ENCODE assay signal across 9 cellular contexts in the genomic region with DNA sequence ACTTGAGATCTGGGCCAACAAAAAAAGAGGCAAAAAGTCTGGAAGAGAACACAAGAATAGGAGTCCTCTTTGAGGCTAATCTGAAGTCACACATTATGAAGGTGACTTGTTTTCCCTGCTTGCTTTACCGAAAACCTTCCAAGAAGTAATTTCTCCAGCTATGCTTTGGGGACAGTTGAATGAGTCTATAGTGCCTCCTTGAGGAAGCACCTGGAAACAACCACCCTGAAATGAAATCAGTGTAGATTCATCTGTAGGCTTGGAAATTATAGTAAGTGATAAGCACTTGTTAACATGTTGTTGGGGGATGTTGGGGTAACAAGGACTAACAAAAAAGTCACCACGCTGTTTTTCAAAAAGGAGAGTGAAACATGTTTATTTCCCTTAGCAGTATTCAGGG. TPM values are rescaled to one million over a fixed set of nuclear protein-coding genes. Genes with fewer than 3 reads are reported as not detected.
DNase-seq lines count a peak whose midpoint lies in the region; ATAC-seq, FAIRE-seq and TF ChIP-seq lines count a peak whose summit lies in the region.
"Had no signal": no experiment of that assay in that cellular context is flagged by ENCODE, and none has a peak within 500 bp of the region (broad histone marks: within the 10 kb centered on the region; RNA-seq: fewer than 3 reads in every experiment).

No MANE protein-coding gene starts in this region.

- peak; percentile 64 for FAIRE-seq in GM19239 (lab: Jason Lieb, UNC)

- H3K4me3 ChIP-seq in AG04450 (ENCODE audit: low read depth, low read length): no peak overlapping the region

- 0 out of 2 replicates have a peak, but pooled peaks have one; percentile 11 for TF ChIP-seq CTCF in AG04450 (IDR thresholded peaks at IDR 0.05; ENCODE audit: low read depth, low read length)

- intact Hi-C loops in sciatic nerve (cut with DNase I): loop anchor here (10.0 kb wide), 2 partner anchors 128 to 262 kb away; no protein-coding TSS in a partner anchor

- CTCF ChIA-PET in AG04450 (lab: Charles Lee): interaction anchor here (4.8 to 5.7 kb wide), 2 partner anchors 41 to 131 kb away, joined by 36 to 98 read pairs; no protein-coding TSS in a partner anchor

- no peaks in the 10 kb centered on the region for H3K9me3 ChIP-seq in AG04450 (ENCODE audit: control insufficient read depth, insufficient read depth, low read length)

- ATAC-seq in SK-N-SH treated with all-trans-retinoic acid at 6 μM for 48 hours (peak; percentile 53), GM19455 (IDR thresholded peaks at IDR 0.05; ENCODE audit: unreplicated experiment) (no peak), GM21717 (IDR thresholded peaks at IDR 0.05; ENCODE audit: unreplicated experiment) (no peak), GM18502 (IDR thresholded peaks at IDR 0.05; ENCODE audit: poor library complexity, unreplicated experiment) (no peak), sciatic nerve (no peak)

- H3K27ac ChIP-seq in AG04450 (ENCODE audit: low read depth, low read length): no peak overlapping the region

- no peaks in the 10 kb centered on the region for H3K27me3 ChIP-seq in AG04450 (ENCODE audit: control insufficient read depth, insufficient read depth, low read length)

- no peak for DNase-seq in AG04450 (ENCODE audit: low read depth, low spot score)
- DNase-seq in GM19239 (ENCODE audit: insufficient read length, low spot score): no peak
- DNase-seq in glomerular visceral epithelial cell (ENCODE audit: extremely low spot score): peak; percentile 25
- DNase-seq in sciatic nerve (ENCODE audit: low spot score): no peak

- POLR2A ChIA-PET in AG04450 (lab: Yijun Ruan, JAX): no interaction called here

TF ChIP-seq in SK-N-SH treated with all-trans-retinoic acid at 6 μM for 48 hours, 23 proteins besides CTCF, POLR2A, EP300 and RAD21:
- TF ChIP-seq TOX (CRISPR knock-in tag; IDR thresholded peaks at IDR 0.05; ENCODE audit: borderline replicate concordance): no peak
- TF ChIP-seq, protein P1, sequence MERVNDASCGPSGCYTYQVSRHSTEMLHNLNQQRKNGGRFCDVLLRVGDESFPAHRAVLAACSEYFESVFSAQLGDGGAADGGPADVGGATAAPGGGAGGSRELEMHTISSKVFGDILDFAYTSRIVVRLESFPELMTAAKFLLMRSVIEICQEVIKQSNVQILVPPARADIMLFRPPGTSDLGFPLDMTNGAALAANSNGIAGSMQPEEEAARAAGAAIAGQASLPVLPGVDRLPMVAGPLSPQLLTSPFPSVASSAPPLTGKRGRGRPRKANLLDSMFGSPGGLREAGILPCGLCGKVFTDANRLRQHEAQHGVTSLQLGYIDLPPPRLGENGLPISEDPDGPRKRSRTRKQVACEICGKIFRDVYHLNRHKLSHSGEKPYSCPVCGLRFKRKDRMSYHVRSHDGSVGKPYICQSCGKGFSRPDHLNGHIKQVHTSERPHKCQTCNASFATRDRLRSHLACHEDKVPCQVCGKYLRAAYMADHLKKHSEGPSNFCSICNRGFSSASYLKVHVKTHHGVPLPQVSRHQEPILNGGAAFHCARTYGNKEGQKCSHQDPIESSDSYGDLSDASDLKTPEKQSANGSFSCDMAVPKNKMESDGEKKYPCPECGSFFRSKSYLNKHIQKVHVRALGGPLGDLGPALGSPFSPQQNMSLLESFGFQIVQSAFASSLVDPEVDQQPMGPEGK (CRISPR knock-in tag; IDR thresholded peaks at IDR 0.05; ENCODE audit: borderline replicate concordance): no peak
- no peak for TF ChIP-seq ZFP30 (CRISPR knock-in tag; IDR thresholded peaks at IDR 0.05)
- TF ChIP-seq, protein P2, sequence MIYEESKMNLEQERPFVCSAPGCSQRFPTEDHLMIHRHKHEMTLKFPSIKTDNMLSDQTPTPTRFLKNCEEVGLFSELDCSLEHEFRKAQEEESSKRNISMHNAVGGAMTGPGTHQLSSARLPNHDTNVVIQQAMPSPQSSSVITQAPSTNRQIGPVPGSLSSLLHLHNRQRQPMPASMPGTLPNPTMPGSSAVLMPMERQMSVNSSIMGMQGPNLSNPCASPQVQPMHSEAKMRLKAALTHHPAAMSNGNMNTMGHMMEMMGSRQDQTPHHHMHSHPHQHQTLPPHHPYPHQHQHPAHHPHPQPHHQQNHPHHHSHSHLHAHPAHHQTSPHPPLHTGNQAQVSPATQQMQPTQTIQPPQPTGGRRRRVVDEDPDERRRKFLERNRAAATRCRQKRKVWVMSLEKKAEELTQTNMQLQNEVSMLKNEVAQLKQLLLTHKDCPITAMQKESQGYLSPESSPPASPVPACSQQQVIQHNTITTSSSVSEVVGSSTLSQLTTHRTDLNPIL (CRISPR knock-in tag; IDR thresholded peaks at IDR 0.05; ENCODE audit: low read depth): no peak
- TF ChIP-seq RARB (CRISPR knock-in tag; IDR thresholded peaks at IDR 0.05): no peak
- no peak for TF ChIP-seq BACH2 (CRISPR knock-in tag; IDR thresholded peaks at IDR 0.05; ENCODE audit: borderline replicate concordance)
- no peak for TF ChIP-seq ISL1 (CRISPR knock-in tag; IDR thresholded peaks at IDR 0.05)
- TF ChIP-seq OSR1 (CRISPR knock-in tag; IDR thresholded peaks at IDR 0.05): no peak
- no peak for TF ChIP-seq ESRRG (CRISPR knock-in tag; IDR thresholded peaks at IDR 0.05)
- TF ChIP-seq TCF4 (CRISPR knock-in tag; IDR thresholded peaks at IDR 0.05; ENCODE audit: borderline replicate concordance): no peak
- TF ChIP-seq, protein P3, sequence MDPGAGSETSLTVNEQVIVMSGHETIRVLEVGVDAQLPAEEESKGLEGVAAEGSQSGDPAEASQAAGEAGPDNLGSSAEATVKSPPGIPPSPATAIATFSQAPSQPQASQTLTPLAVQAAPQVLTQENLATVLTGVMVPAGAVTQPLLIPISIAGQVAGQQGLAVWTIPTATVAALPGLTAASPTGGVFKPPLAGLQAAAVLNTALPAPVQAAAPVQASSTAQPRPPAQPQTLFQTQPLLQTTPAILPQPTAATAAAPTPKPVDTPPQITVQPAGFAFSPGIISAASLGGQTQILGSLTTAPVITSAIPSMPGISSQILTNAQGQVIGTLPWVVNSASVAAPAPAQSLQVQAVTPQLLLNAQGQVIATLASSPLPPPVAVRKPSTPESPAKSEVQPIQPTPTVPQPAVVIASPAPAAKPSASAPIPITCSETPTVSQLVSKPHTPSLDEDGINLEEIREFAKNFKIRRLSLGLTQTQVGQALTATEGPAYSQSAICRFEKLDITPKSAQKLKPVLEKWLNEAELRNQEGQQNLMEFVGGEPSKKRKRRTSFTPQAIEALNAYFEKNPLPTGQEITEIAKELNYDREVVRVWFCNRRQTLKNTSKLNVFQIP (CRISPR knock-in tag; IDR thresholded peaks at IDR 0.05; ENCODE audit: borderline replicate concordance, low read depth): no peak
- TF ChIP-seq GLIS3 (CRISPR knock-in tag; IDR thresholded peaks at IDR 0.05): no peak
- no peak for TF ChIP-seq PPARA (CRISPR knock-in tag; IDR thresholded peaks at IDR 0.05; ENCODE audit: borderline replicate concordance)
- no peak for TF ChIP-seq ZC3H10 (CRISPR knock-in tag; IDR thresholded peaks at IDR 0.05)
- TF ChIP-seq ZNF8 (CRISPR knock-in tag; IDR thresholded peaks at IDR 0.05): no peak
- TF ChIP-seq ZNF565 (CRISPR knock-in tag; conservative IDR thresholded peaks at IDR 0.05; ENCODE audit: low read depth): no peak
- no peak for TF ChIP-seq CSDC2 (CRISPR knock-in tag; IDR thresholded peaks at IDR 0.05)
- TF ChIP-seq SNAI2 (CRISPR knock-in tag; IDR thresholded peaks at IDR 0.05): no peak

RNA-seq across cellular contexts. Expression of a gene that starts 23.4 kb away (rescaled TPM):
- polyA plus RNA-seq in AG04450 (2011; rRNA removed): not detected in 2 replicates
- polyA minus RNA-seq in AG04450 (2011; rRNA and poly(A)+ RNA removed): not detected in 2 replicates
- not detected for total RNA-seq in sciatic nerve
- total RNA-seq: cardiac septum had no signal

RNA-seq across cellular contexts. Expression of a gene that starts 41.6 kb away (rescaled TPM):
- not detected in 2 replicates for polyA plus RNA-seq in AG04450 (2011; rRNA removed)
- 0.05 TPM in 1 of 2 replicates, not detected in the other for polyA minus RNA-seq in AG04450 (2011; rRNA and poly(A)+ RNA removed)
- not detected for total RNA-seq in sciatic nerve
- total RNA-seq: cardiac septum had no signal
